ENCODE assay signal across 8 cellular contexts in genomic region chr19:6521718-6522646, GRCh38. TPM values are rescaled to one million over a fixed set of nuclear protein-coding genes. Genes with fewer than 3 reads are reported as not detected.
DNase-seq lines count a peak whose midpoint lies in the region; ATAC-seq and TF ChIP-seq lines count a peak whose summit lies in the region.

No MANE protein-coding gene starts in this region.

- H3K4me3 ChIP-seq in GM23248, result no peak overlapping the region
- peak overlapping the region; percentile 45 for H3K4me3 ChIP-seq in OCI-LY1 (ENCODE audit: low read depth, low read length, poor library complexity, severe bottlenecking)
- no peak overlapping the region for H3K4me3 ChIP-seq in mammary epithelial cell (replicated peaks in 1 of 3; ENCODE audit: insufficient read depth in 1 of 3, low read depth in 2 of 3, low read length in 3 of 3)

- CTCF ChIA-PET in mammary epithelial cell (lab: Charles Lee; ENCODE audit: low non-redundant PET), result no interaction called here

- H3K9me3 ChIP-seq in GM23248 (ENCODE audit: low read depth) (no peaks in the 10 kb centered on the region), OCI-LY1 (ENCODE audit: low read length) (no peaks in the 10 kb centered on the region), mammary epithelial cell (replicated peaks; ENCODE audit: insufficient read depth, low read length) (no peaks in the 10 kb centered on the region)

- WGBS in GM23248 (ENCODE audit: low coverage in 1 of 2, low lambda C conversion rate in 2 of 2, missing lambda C conversion rate in 2 of 2), 2 experiments, result 58 to 61% methylated on average over 20 of the region's 20 CpGs
- WGBS in mammary epithelial cell (ENCODE audit: low coverage, missing lambda C conversion rate), result 59% methylated on average over 8 of the region's 20 CpGs

- peak; percentile 79 for DNase-seq in GM13976 (ENCODE audit: low spot score)
- peak; percentile 51 for DNase-seq in GM23248
- no peak for DNase-seq in mammary epithelial cell
- DNase-seq in medulla oblongata (ENCODE audit: extremely low spot score), result no peak
- no peak for DNase-seq in H4 (ENCODE audit: low spot score)
- no peak for DNase-seq in DMS53 (lab: John Stamatoyannopoulos, UW)

- H3K9ac ChIP-seq in GM23248 (no peak overlapping the region), OCI-LY1 (ENCODE audit: low read length) (peak overlapping the region; percentile 50), mammary epithelial cell (ENCODE audit: insufficient read depth, low read length) (no peak overlapping the region)

- H3K4me1 Mint-ChIP-seq in stimulated activated memory B cell treated with anti-CD40 and anti-IgM and Interleukin-4, amounts not matched to agents 10 μg/mL and 1 μg/mL and 100 μg/mL, for 72 hours, result peaks cover 46% of the 10 kb centered on the region

- peak overlapping the region; percentile 97 for H3K27ac Mint-ChIP-seq in stimulated activated memory B cell treated with anti-CD40 and anti-IgM and Interleukin-4, amounts not matched to agents 10 μg/mL and 1 μg/mL and 100 μg/mL, for 72 hours

- H4K20me1 ChIP-seq in GM23248 (ENCODE audit: insufficient read depth) (no peaks in the 10 kb centered on the region), OCI-LY1 (ENCODE audit: insufficient read depth, low read length) (no peaks in the 10 kb centered on the region), mammary epithelial cell (ENCODE audit: insufficient read depth, low read length) (no peaks in the 10 kb centered on the region)

- BruUV-seq in mammary epithelial cell (replicated peaks; lab: Mats Ljungman, UMichigan), result no TSS peak

- no peaks in the 10 kb centered on the region for H3K9me2 ChIP-seq in GM23248 (ENCODE audit: insufficient read depth)
- H3K9me2 ChIP-seq in OCI-LY1 (ENCODE audit: low read depth, low read length), result no peaks in the 10 kb centered on the region

- peak; percentile 85 for ATAC-seq in stimulated activated memory B cell treated with anti-CD40 and anti-IgM and Interleukin-4, amounts not matched to agents 10 μg/mL and 1 μg/mL and 100 μg/mL, for 72 hours

- H3K9me3 Mint-ChIP-seq in stimulated activated memory B cell treated with anti-CD40 and anti-IgM and Interleukin-4, amounts not matched to agents 10 μg/mL and 1 μg/mL and 100 μg/mL, for 72 hours, result no peaks in the 10 kb centered on the region

- intact Hi-C loops in mammary epithelial cell (cut with micrococcal nuclease), result no loop called here

- H3F3A ChIP-seq in GM23248 (ENCODE audit: insufficient read depth) (0 out of 2 replicates have a peak, but pooled peaks cover 3% of the 10 kb centered on the region), OCI-LY1 (ENCODE audit: insufficient read depth, low read length) (peaks cover 13% of the 10 kb centered on the region)

- no peaks in the 10 kb centered on the region for H3K27me3 Mint-ChIP-seq in stimulated activated memory B cell treated with anti-CD40 and anti-IgM and Interleukin-4, amounts not matched to agents 10 μg/mL and 1 μg/mL and 100 μg/mL, for 72 hours

- H3K27me3 ChIP-seq in GM23248 (replicated peaks; ENCODE audit: insufficient read depth), result no peaks in the 10 kb centered on the region
- no peaks in the 10 kb centered on the region for H3K27me3 ChIP-seq in OCI-LY1 (ENCODE audit: insufficient read depth, low read length)
- H3K27me3 ChIP-seq in mammary epithelial cell (ENCODE audit: insufficient read depth, low read length), result no peaks in the 10 kb centered on the region

- in situ Hi-C loops in GM13976 (cut with MboI; ENCODE audit: low sequenced_read_pairs, unreplicated experiment) (loop anchor here (5.0 to 25.0 kb wide), 2 partner anchors 215 to 340 kb away; partner anchors contain the start of genes GPR108 and TRIP10), GM23248 (cut with MboI) (no loop called here), mammary epithelial cell (cut with MboI; ENCODE audit: low sequenced_read_pairs in 2 of 2) (loop anchor here in 1 of 2 donors (25.0 kb wide), 1 partner anchor 340 kb away; no protein-coding TSS in a partner anchor)

- no peaks in the 10 kb centered on the region for H3K36me3 ChIP-seq in GM23248 (ENCODE audit: low read depth)
- no peaks in the 10 kb centered on the region for H3K36me3 ChIP-seq in OCI-LY1 (ENCODE audit: insufficient read depth, low read length)
- H3K36me3 ChIP-seq in mammary epithelial cell (ENCODE audit: insufficient read depth, low read length), result no peaks in the 10 kb centered on the region

- H3K4me1 ChIP-seq in GM23248 (ENCODE audit: insufficient read depth) (peaks cover 7% of the 10 kb centered on the region), OCI-LY1 (ENCODE audit: insufficient read depth, low read length, severe bottlenecking) (peaks cover 76% of the 10 kb centered on the region), mammary epithelial cell (ENCODE audit: insufficient read depth, low read length) (peaks cover 16% of the 10 kb centered on the region)

- no peak overlapping the region for H3K27ac ChIP-seq in GM23248
- H3K27ac ChIP-seq in OCI-LY1 (ENCODE audit: low read depth, low read length, poor library complexity, severe bottlenecking), result peak overlapping the region; percentile 96
- H3K27ac ChIP-seq in mammary epithelial cell (ENCODE audit: insufficient read depth, low read depth, low read length), result no peak overlapping the region

- H3K4me3 Mint-ChIP-seq in stimulated activated memory B cell treated with anti-CD40 and anti-IgM and Interleukin-4, amounts not matched to agents 10 μg/mL and 1 μg/mL and 100 μg/mL, for 72 hours, result peak overlapping the region; percentile 76

- H2AFZ ChIP-seq in GM23248, result no peak overlapping the region
- no peak overlapping the region for H2AFZ ChIP-seq in OCI-LY1 (ENCODE audit: low read length)
- H2AFZ ChIP-seq in mammary epithelial cell (ENCODE audit: low read depth, low read length), result peak overlapping the region; percentile 10

- H3K79me2 ChIP-seq in GM23248 (ENCODE audit: insufficient read depth), result no peaks in the 10 kb centered on the region
- H3K79me2 ChIP-seq in OCI-LY1 (ENCODE audit: insufficient read depth, low read length), result no peaks in the 10 kb centered on the region
- no peaks in the 10 kb centered on the region for H3K79me2 ChIP-seq in mammary epithelial cell (ENCODE audit: insufficient read depth, low read length)

- TF ChIP-seq CTCF in GM13976 (IDR thresholded peaks at IDR 0.05; ENCODE audit: borderline replicate concordance, control extremely low read depth, extremely low read depth, insufficient read depth, missing control alignments) (no peak), OCI-LY1 (IDR thresholded peaks at IDR 0.05; ENCODE audit: low read length) (no peak), mammary epithelial cell (conservative IDR thresholded peaks at IDR 0.05 in 1 of 2, IDR thresholded peaks at IDR 0.05 in 1 of 2; ENCODE audit: extremely low read depth in 1 of 2, insufficient read depth in 1 of 2, low read depth in 1 of 2, low read length in 2 of 2) (no peak)

- no peak overlapping the region for H3K4me2 ChIP-seq in GM23248 (ENCODE audit: unreplicated experiment)
- H3K4me2 ChIP-seq in OCI-LY1 (ENCODE audit: low read length), result peak overlapping the region; percentile 55
- H3K4me2 ChIP-seq in mammary epithelial cell (ENCODE audit: insufficient read depth, low read depth, low read length), result no peak overlapping the region

- dilution Hi-C loops in mammary epithelial cell (cut with HindIII; ENCODE audit: low sequenced_read_pairs), result loop anchor here (5.0 kb wide), 1 partner anchor 85 kb away; no protein-coding TSS in a partner anchor

- no peaks in the 10 kb centered on the region for H3K36me3 Mint-ChIP-seq in stimulated activated memory B cell treated with anti-CD40 and anti-IgM and Interleukin-4, amounts not matched to agents 10 μg/mL and 1 μg/mL and 100 μg/mL, for 72 hours

RNA-seq across cellular contexts. Expression of gene TNFSF9, which starts 8.8 kb away (rescaled TPM):
- 0.22 and 1.1 TPM in 2 replicates for total RNA-seq in GM23248 (2014; rRNA removed; shearing (Covaris generic))
- 0.29 and 0.58 TPM in 2 replicates for polyA plus RNA-seq in GM23248 (2016; fragmentation: Nextera tagmentation; extraction: Ambion mirVana)
- 10 to 100 TPM in 1 of 2 donors, 1 to 10 TPM in 1; 9.5 to 15.2 TPM for total RNA-seq in mammary epithelial cell
- polyA plus RNA-seq in mammary epithelial cell, result 20.5 TPM
- polyA minus RNA-seq in mammary epithelial cell, result 23.8 TPM
- 17.8 and 18.6 TPM in 2 replicates for total RNA-seq in H4 (2014; rRNA removed; shearing (Covaris generic))

RNA-seq across cellular contexts. Expression of gene TUBB4A, which starts 19.9 kb away (rescaled TPM):
- total RNA-seq in GM23248 (2014; rRNA removed; shearing (Covaris generic)), result not detected in 2 replicates
- polyA plus RNA-seq in GM23248 (2016; fragmentation: Nextera tagmentation; extraction: Ambion mirVana), result not detected in 2 replicates
- total RNA-seq in mammary epithelial cell, result not detected
- polyA plus RNA-seq in mammary epithelial cell, result 0.09 TPM
- polyA minus RNA-seq in mammary epithelial cell, result not detected
- total RNA-seq in H4 (2014; rRNA removed; shearing (Covaris generic)), result 0.87 and 9.2 TPM in 2 replicates

RNA-seq across cellular contexts. Expression of gene DENND1C, which starts 40.4 kb away (rescaled TPM):
- not detected in 2 replicates for total RNA-seq in GM23248 (2014; rRNA removed; shearing (Covaris generic))
- not detected in 2 replicates for polyA plus RNA-seq in GM23248 (2016; fragmentation: Nextera tagmentation; extraction: Ambion mirVana)
- total RNA-seq in mammary epithelial cell, result under 1 TPM in 1 of 2 donors, not detected in 1; 0.33 TPM
- polyA plus RNA-seq in mammary epithelial cell, result 0.26 TPM
- polyA minus RNA-seq in mammary epithelial cell, result not detected
- total RNA-seq in H4 (2014; rRNA removed; shearing (Covaris generic)), result 0.19 TPM in 1 of 2 replicates, not detected in the other

RNA-seq across cellular contexts. Expression of gene CRB3, which starts 57.9 kb away (rescaled TPM):
- total RNA-seq in GM23248 (2014; rRNA removed; shearing (Covaris generic)), result not detected in 2 replicates
- polyA plus RNA-seq in GM23248 (2016; fragmentation: Nextera tagmentation; extraction: Ambion mirVana), result not detected in 2 replicates
- 10 to 100 TPM; 18.3 to 23.6 TPM for total RNA-seq in mammary epithelial cell
- polyA plus RNA-seq in mammary epithelial cell, result 7.6 TPM
- polyA minus RNA-seq in mammary epithelial cell, result 11.5 TPM
- total RNA-seq in H4 (2014; rRNA removed; shearing (Covaris generic)), result not detected in 2 replicates

Comparison
In these comparisons a context has a peak if more than half of its experiments do, and no peak if none do; other contexts are left out.
1. DNase-seq: peak in GM13976 (single experiment) and GM23248 (single experiment); none in mammary epithelial cell (single experiment), medulla oblongata (single experiment), H4 (single experiment) and DMS53 (single experiment).